In genomic region chr6:24240380-24240779, GRCh38 we compare ENCODE assay signal across 23 cellular contexts.
DNase-seq lines count a peak whose midpoint lies in the region; ATAC-seq, FAIRE-seq and TF ChIP-seq lines count a peak whose summit lies in the region.
"Had no signal": no experiment of that assay in that cellular context is flagged by ENCODE, and none has a peak within 500 bp of the region (broad histone marks: within the 10 kb centered on the region; RNA-seq: fewer than 3 reads in every experiment).

No MANE protein-coding gene starts in this region.

- H4K8ac ChIP-seq in IMR-90 (ENCODE audit: low read depth in 2 of 2, low read length in 2 of 2), result no peak overlapping the region

- no peak overlapping the region for H4K91ac ChIP-seq in IMR-90 (ENCODE audit: insufficient read depth, low read depth, low read length)

- TF ChIP-seq RAD21 in A549 (conservative IDR thresholded peaks at IDR 0.05 in 1 of 2, IDR thresholded peaks at IDR 0.05 in 1 of 2) (no peak), IMR-90 (IDR thresholded peaks at IDR 0.05; ENCODE audit: low read length) (no peak)

- no peaks in the 10 kb centered on the region for H3K79me1 ChIP-seq in IMR-90 (ENCODE audit: low read depth in 1 of 2, low read length in 2 of 2)

- H2AFZ ChIP-seq in IMR-90 (replicated peaks; ENCODE audit: low read length, poor library complexity) (no peak overlapping the region), PC-9 (no peak overlapping the region), OCI-LY7 (ENCODE audit: low read length) (no peak overlapping the region)

- CTCF ChIA-PET in A549 (lab: Yijun Ruan, JAX), result no interaction called here
- CTCF ChIA-PET in IMR-90 (lab: Yijun Ruan, JAX), result no interaction called here
- CTCF ChIA-PET in PC-9 (lab: Charles Lee), result no interaction called here
- CTCF ChIA-PET in OCI-LY7 (lab: Charles Lee; ENCODE audit: unreplicated experiment), result no interaction called here

- H3K4me1 ChIP-seq in A549 (no peaks in the 10 kb centered on the region), IMR-90 (ENCODE audit: control insufficient read depth, insufficient read depth, low read length) (no peaks in the 10 kb centered on the region), body of pancreas (peaks cover 24% of the 10 kb centered on the region), PC-9 (replicated peaks; ENCODE audit: insufficient read depth) (no peaks in the 10 kb centered on the region), OCI-LY7 (ENCODE audit: insufficient read depth, low read length, poor library complexity, severe bottlenecking) (no peaks in the 10 kb centered on the region)
- H3K4me1 ChIP-seq: BE2C, BLaER1 had no signal

- ATAC-seq in A549, result no peak
- ATAC-seq in IMR-90 (ENCODE audit: low read depth), result no peak
- peak; percentile 49 for ATAC-seq in body of pancreas

- intact Hi-C loops in IMR-90 (cut with micrococcal nuclease), result no loop called here
- intact Hi-C loops in body of pancreas (cut with DNase I), result no loop called here
- intact Hi-C loops in PC-9 (cut with micrococcal nuclease; ENCODE audit: unreplicated experiment), result no loop called here
- intact Hi-C loops in OCI-LY7 (cut with micrococcal nuclease; ENCODE audit: unreplicated experiment), result no loop called here

- H3K4me2 ChIP-seq in A549 (no peak overlapping the region), IMR-90 (ENCODE audit: low read depth, low read length) (no peak overlapping the region), PC-9 (no peak overlapping the region), OCI-LY7 (ENCODE audit: low read length) (no peak overlapping the region)
- H3K4me2 ChIP-seq: BLaER1 had no signal

- no peak overlapping the region for H3K4ac ChIP-seq in IMR-90 (ENCODE audit: low read depth, low read length)

- H4K20me1 ChIP-seq in IMR-90 (ENCODE audit: insufficient read depth, low read length) (no peaks in the 10 kb centered on the region), PC-9 (ENCODE audit: insufficient read depth) (no peaks in the 10 kb centered on the region), OCI-LY7 (ENCODE audit: insufficient read depth, low read length) (no peaks in the 10 kb centered on the region)
- H4K20me1 ChIP-seq: BLaER1 had no signal

- no peak overlapping the region for H2AK5ac ChIP-seq in IMR-90 (ENCODE audit: low read depth, low read length)

- H3K9me1 ChIP-seq in IMR-90 (ENCODE audit: insufficient read depth, low read length), result no peaks in the 10 kb centered on the region

- H3K4me3 ChIP-seq in A549 (no peak overlapping the region), IMR-90 (ENCODE audit: insufficient read depth, low read depth, low read length) (no peak overlapping the region), body of pancreas (no peak overlapping the region), PC-9 (no peak overlapping the region), OCI-LY7 (ENCODE audit: low read depth, low read length, poor library complexity, severe bottlenecking) (no peak overlapping the region)
- H3K4me3 ChIP-seq: BLaER1 had no signal

- no peak for FAIRE-seq in A549 (lab: Jason Lieb, UNC)
- FAIRE-seq: D721Med, G401.6, GM12891, GM19239 had no signal

- no peak overlapping the region for H3K9ac ChIP-seq in IMR-90 (ENCODE audit: low read depth, low read length)
- H3K9ac ChIP-seq: BLaER1 had no signal

- H3K79me2 ChIP-seq in PC-9 (ENCODE audit: low read depth), result no peaks in the 10 kb centered on the region
- no peaks in the 10 kb centered on the region for H3K79me2 ChIP-seq in OCI-LY7 (ENCODE audit: insufficient read depth, low read depth, low read length)

- H4K5ac ChIP-seq in IMR-90 (ENCODE audit: low read depth, low read length), result no peak overlapping the region

- H3K14ac ChIP-seq in IMR-90 (replicated peaks; ENCODE audit: low read depth, low read length), result no peak overlapping the region

- no peak overlapping the region for H2BK20ac ChIP-seq in IMR-90 (ENCODE audit: low read depth, low read length)

- no peak overlapping the region for H2AK9ac ChIP-seq in IMR-90 (replicated peaks; ENCODE audit: low read depth, low read length, poor library complexity)

- BruUV-seq in IMR-90 (replicated peaks; lab: Mats Ljungman, UMichigan) (no TSS peak), PC-9 (replicated peaks; lab: Mats Ljungman, UMichigan) (no TSS peak), OCI-LY7 (replicated peaks; lab: Mats Ljungman, UMichigan) (no TSS peak)

- H2BK5ac ChIP-seq in IMR-90 (ENCODE audit: low read depth, low read length, poor library complexity, severe bottlenecking), result no peak overlapping the region

- no peak overlapping the region for H2BK15ac ChIP-seq in IMR-90 (ENCODE audit: low read depth, low read length)

- H3K9me2 ChIP-seq in PC-9 (ENCODE audit: insufficient read depth) (no peaks in the 10 kb centered on the region), OCI-LY7 (ENCODE audit: insufficient read depth, low read length) (no peaks in the 10 kb centered on the region)

- 100% methylated on average over 1 of the region's 1 CpG for WGBS in A549 (ENCODE audit: missing lambda C conversion rate)
- WGBS in IMR-90 (ENCODE audit: extremely low coverage in 2 of 2, insufficient read length in 1 of 2), 2 experiments, result no CpG with 5 or more reads among the region's 1 CpG
- 53 to 62% methylated on average over 1 of the region's 1 CpG for WGBS in body of pancreas, 2 donors

- in situ Hi-C loops in IMR-90 (cut with MboI; ENCODE audit: low sequenced_read_pairs), result no loop called here

- H3K56ac ChIP-seq in IMR-90 (ENCODE audit: extremely low read depth, insufficient read depth, low read length), result no peak overlapping the region

- H3K18ac ChIP-seq in IMR-90 (ENCODE audit: low read depth, low read length), result no peak overlapping the region

- TF ChIP-seq CTCF in A549 (IDR thresholded peaks at IDR 0.05) (no peak), IMR-90 (conservative IDR thresholded peaks at IDR 0.05; ENCODE audit: low read depth, low read length) (no peak), body of pancreas (IDR thresholded peaks at IDR 0.05) (no peak), PC-9 (conservative IDR thresholded peaks at IDR 0.05) (no peak), OCI-LY7 (conservative IDR thresholded peaks at IDR 0.05; ENCODE audit: low read length) (no peak)

- H3K27ac ChIP-seq in A549 (no peak overlapping the region), IMR-90 (ENCODE audit: insufficient read depth, low read length) (no peak overlapping the region), body of pancreas (peak overlapping the region in 3 of 4 donors; percentile 22 to 50 (median 28)), PC-9 (no peak overlapping the region), OCI-LY7 (ENCODE audit: low read depth, low read length, poor library complexity, severe bottlenecking) (no peak overlapping the region)
- H3K27ac ChIP-seq: 22Rv1, BLaER1 had no signal

- H3K36me3 ChIP-seq in IMR-90 (ENCODE audit: control insufficient read depth, insufficient read depth, low read length) (no peaks in the 10 kb centered on the region), body of pancreas (replicated peaks in 1 of 2; ENCODE audit: insufficient read depth in 1 of 2, low read depth in 2 of 2) (no peaks in the 10 kb centered on the region), PC-9 (ENCODE audit: low read depth) (no peaks in the 10 kb centered on the region), OCI-LY7 (ENCODE audit: insufficient read depth, low read length) (no peaks in the 10 kb centered on the region)
- H3K36me3 ChIP-seq: BE2C, BLaER1 had no signal

- DNase-seq in NCI-H2227 (lab: John Stamatoyannopoulos, UW; ENCODE audit: unreplicated experiment) (peak; percentile 1), NCI-H2227 treated with DMSO at 0.1 percent for 48 hours (lab: John Stamatoyannopoulos, UW) (no peak), A549 (ENCODE audit: low read depth in 1 of 2, low spot score in 1 of 2) (no peak), IMR-90 (no peak), body of pancreas (no peak), PC-9 (no peak), NCI-H1417 treated with DMSO at 0.1 percent for 48 hours (lab: John Stamatoyannopoulos, UW) (no peak), OCI-LY7 (ENCODE audit: low spot score) (no peak)
- DNase-seq: ACHN; BE2C; C1 segment of cervical spinal cord; CD4-positive, alpha-beta memory T cell; CD4-positive, CD25-positive, alpha-beta regulatory T cell; CD8-positive, alpha-beta memory T cell; COR-L47; DMS79 treated with DMSO at 0.1 percent for 48 hours; GF-D8 had no signal

- no peaks in the 10 kb centered on the region for H3K27me3 ChIP-seq in IMR-90 (ENCODE audit: control insufficient read depth, insufficient read depth, low read length)
- no peaks in the 10 kb centered on the region for H3K27me3 ChIP-seq in body of pancreas
- no peaks in the 10 kb centered on the region for H3K27me3 ChIP-seq in PC-9 (ENCODE audit: insufficient read depth, low read depth)
- H3K27me3 ChIP-seq: BE2C, BLaER1 had no signal

- H3K9me3 ChIP-seq in A549, result no peaks in the 10 kb centered on the region
- H3K9me3 ChIP-seq in IMR-90 (ENCODE audit: control insufficient read depth, insufficient read depth, low read length), result peaks cover 4% of the 10 kb centered on the region; the same call in 1 of the 2 replicates
- H3K9me3 ChIP-seq in body of pancreas, result no peaks in the 10 kb centered on the region
- no peaks in the 10 kb centered on the region for H3K9me3 ChIP-seq in PC-9 (ENCODE audit: insufficient read depth, low read depth)
- H3K9me3 ChIP-seq in OCI-LY7 (ENCODE audit: low read length), result no peaks in the 10 kb centered on the region
- H3K9me3 ChIP-seq: BE2C, BLaER1 had no signal

- TF ChIP-seq EP300 in A549 (IDR thresholded peaks at IDR 0.05), result no peak

- TF ChIP-seq POLR2A in A549 (IDR thresholded peaks at IDR 0.05; ENCODE audit: low read length) (no peak), IMR-90 (IDR thresholded peaks at IDR 0.05; ENCODE audit: low read depth, low read length) (no peak), body of pancreas (IDR thresholded peaks at IDR 0.05) (no peak)

- dilution Hi-C loops in IMR-90 (cut with HindIII; ENCODE audit: low sequenced_read_pairs, unreplicated experiment), result no loop called here

- H3K23ac ChIP-seq in IMR-90 (ENCODE audit: low read depth, low read length), result no peak overlapping the region

- POLR2A ChIA-PET in A549 (lab: Yijun Ruan, JAX), result no interaction called here
- POLR2A ChIA-PET in IMR-90 (lab: Charles Lee; ENCODE audit: unreplicated experiment), result interaction anchor here (0.7 kb wide), 1 partner anchor 18 kb away, joined by 4 read pairs; no protein-coding TSS in a partner anchor
- POLR2A ChIA-PET in PC-9 (lab: Charles Lee; ENCODE audit: unreplicated experiment), result no interaction called here
- POLR2A ChIA-PET in OCI-LY7 (lab: Charles Lee), result no interaction called here

- H3F3A ChIP-seq in PC-9 (ENCODE audit: insufficient read depth, low read depth), result peaks cover 8% of the 10 kb centered on the region; the same call in 1 of the 2 replicates

- no peak overlapping the region for H2BK120ac ChIP-seq in IMR-90 (ENCODE audit: low read depth, low read length)

TF ChIP-seq in A549, 52 proteins besides CTCF, POLR2A, EP300 and RAD21:
- TF ChIP-seq MAFK (IDR thresholded peaks at IDR 0.05; ENCODE audit: partially characterized antibody), result peak; percentile 55
- no peak for TF ChIP-seq ZFP36 (IDR thresholded peaks at IDR 0.05; ENCODE audit: borderline replicate concordance, partially characterized antibody)
- TF ChIP-seq ZSCAN20 (CRISPR knock-in tag; IDR thresholded peaks at IDR 0.05), result no peak

TF ChIP-seq in IMR-90, 13 proteins besides CTCF, POLR2A, EP300 and RAD21 (continues in another document):
- TF ChIP-seq FOS (IDR thresholded peaks at IDR 0.05; ENCODE audit: low read depth, low read length) (no peak), MAZ (IDR thresholded peaks at IDR 0.05; ENCODE audit: borderline replicate concordance, low read depth, low read length) (no peak), RCOR1 (IDR thresholded peaks at IDR 0.05; ENCODE audit: insufficient replicate concordance, low read length) (no peak)

Comparison
In these comparisons a context has a peak if more than half of its experiments do, and no peak if none do; other contexts are left out.
1. H3K27ac ChIP-seq: peak in body of pancreas (3 of 4); none in A549 (0 of 2), IMR-90 (single experiment), PC-9 (single experiment) and OCI-LY7 (single experiment).